ENCODE assay signal across 8 cellular contexts in genomic region chr7:76047811-76048667, GRCh38. TPM values are rescaled to one million over a fixed set of nuclear protein-coding genes. Genes with fewer than 3 reads are reported as not detected.
A peak's percentile ranks its signal among the peaks of the same experiment; 100 is the strongest.
DNase-seq lines count a peak whose midpoint lies in the region; ATAC-seq, FAIRE-seq and TF ChIP-seq lines count a peak whose summit lies in the region.

TSS of gene MDH2 (plus strand) at chr7:76048106. CDS start at chr7:76048161, 55 bp downstream.
TSS of gene STYXL1 (minus strand) at chr7:76048000. CDS start at chr7:76030523, 17,477 bp downstream.

- dilution Hi-C loops in keratinocyte (cut with MboI; ENCODE audit: extremely low pct_ligation_motif_present, low sequenced_read_pairs), result no loop called here

- peak within 1 kb of the TSS; percentile 94 for H3K27ac ChIP-seq in keratinocyte (ENCODE audit: control insufficient read depth, insufficient read depth, low read length)

- H3K4me2 ChIP-seq in keratinocyte (ENCODE audit: control insufficient read depth, extremely low read depth, insufficient read depth, low read depth, low read length), result peak within 1 kb of the TSS; percentile 94

- H4K20me1 ChIP-seq in keratinocyte (ENCODE audit: control insufficient read depth, extremely low read depth, insufficient read depth, low read length), result peaks cover 5% of the 10 kb centered on the region

- TF ChIP-seq POLR2A in GM19099 (IDR thresholded peaks at IDR 0.05; ENCODE audit: extremely low read depth, insufficient read length, low read depth), result peak; percentile 91

- TF ChIP-seq CTCF in keratinocyte (optimal IDR thresholded peaks at IDR 0.05 in 1 of 3, IDR thresholded peaks at IDR 0.05 in 1 of 3, conservative IDR thresholded peaks at IDR 0.05 in 1 of 3; ENCODE audit: extremely low read depth in 1 of 3, insufficient read depth in 2 of 3, low read length in 3 of 3), result no peak

- peaks cover 1 to 18% of the 10 kb centered on the region in 2 experiments for H3K36me3 ChIP-seq in keratinocyte (ENCODE audit: control insufficient read depth in 2 of 2, extremely low read depth in 1 of 2, insufficient read depth in 2 of 2, low read length in 2 of 2)

- peak; percentile 93 for ATAC-seq in HG03378 (IDR thresholded peaks at IDR 0.05; ENCODE audit: unreplicated experiment)

- H3K79me2 ChIP-seq in keratinocyte (ENCODE audit: control insufficient read depth, insufficient read depth, low read length), result peaks cover 87% of the 10 kb centered on the region

- peak within 1 kb of the TSS; percentile 99 for H3K9ac ChIP-seq in keratinocyte (ENCODE audit: control insufficient read depth, extremely low read depth, insufficient read depth, low read length)

- no peaks in the 10 kb centered on the region for H3K9me3 ChIP-seq in keratinocyte (ENCODE audit: control insufficient read depth, low read depth, low read length)

- DNase-seq in Ammon's horn (ENCODE audit: low spot score), result peak; percentile 95
- peak; percentile 52 for DNase-seq in NCI-H446 treated with DMSO at 0.1 percent for 48 hours (lab: John Stamatoyannopoulos, UW)
- DNase-seq in activated CD4-positive, alpha-beta T cell treated with anti-CD3 and anti-CD28 coated beads for 1 hour, result peak; percentile 71
- peak; percentile 45 to 82 for DNase-seq in cerebellar nuclear complex (lab: John Stamatoyannopoulos, UW)
- peak; percentile 76 for DNase-seq in keratinocyte (ENCODE audit: low read depth, low spot score)
- peak; percentile 85 to 90 (median 88) for DNase-seq in stimulated activated CD4-positive, alpha-beta T cell treated with anti-CD3 and anti-CD28 coated beads, Interleukin-12 subunit alpha, Interleukin-12 subunit beta, amount 100 ng/mL, for 48 hours (ENCODE audit: low read depth in 2 of 3, low spot score in 1 of 3)

- no peak for FAIRE-seq in keratinocyte (lab: Jason Lieb, UNC)

- peak within 1 kb of the TSS; percentile 85 for H2AFZ ChIP-seq in keratinocyte (ENCODE audit: control insufficient read depth, low read length)

- H3K4me3 ChIP-seq in keratinocyte (ENCODE audit: control insufficient read depth in 2 of 3, extremely low read depth in 1 of 3, insufficient read depth in 2 of 3, low read depth in 1 of 3, low read length in 3 of 3), result peak within 1 kb of the TSS; percentile 83 to 92 (median 85)

- H3K4me1 ChIP-seq in keratinocyte (ENCODE audit: control insufficient read depth, extremely low read depth, insufficient read depth, low read length), result peaks cover 12% of the 10 kb centered on the region

- H3K27me3 ChIP-seq in keratinocyte (ENCODE audit: control insufficient read depth, extremely low read depth, insufficient read depth, low read length), result no peaks in the 10 kb centered on the region

- H3K9me1 ChIP-seq in keratinocyte (ENCODE audit: control insufficient read depth, extremely low read depth, insufficient read depth, low read length), result peaks cover 6% of the 10 kb centered on the region

RNA-seq across cellular contexts. Expression of gene MDH2, which starts in this region (rescaled TPM):
- polyA plus RNA-seq in keratinocyte, result 83.8 to 166 TPM (median 156 TPM) in 3 replicates
- 67.7 TPM for polyA plus RNA-seq in keratinocyte (2011; ENCODE audit: low read depth)
- 129 and 166 TPM in 2 replicates for polyA plus RNA-seq in keratinocyte (2011; cell fraction: cytosol; rRNA removed)
- polyA plus RNA-seq in keratinocyte (2011; cell fraction: nucleus; rRNA removed), result 90.3 and 111 TPM in 2 replicates
- polyA plus RNA-seq in keratinocyte (2012; ENCODE audit: low replicate concordance), result 144 and 181 TPM in 2 replicates
- polyA minus RNA-seq in keratinocyte, result 82.8 to 595 TPM (median 103 TPM) in 3 replicates
- polyA minus RNA-seq in keratinocyte (2011; cell fraction: cytosol; rRNA and poly(A)+ RNA removed), result 172 TPM
- 39.4 and 48.7 TPM in 2 replicates for polyA minus RNA-seq in keratinocyte (2011; cell fraction: nucleus; rRNA and poly(A)+ RNA removed)

RNA-seq across cellular contexts. Expression of gene STYXL1, which starts in this region (rescaled TPM):
- 68.9 to 96.1 TPM (median 76.2 TPM) in 3 replicates for polyA plus RNA-seq in keratinocyte
- polyA plus RNA-seq in keratinocyte (2011; ENCODE audit: low read depth), result 9.9 TPM
- 74.0 and 89.5 TPM in 2 replicates for polyA plus RNA-seq in keratinocyte (2011; cell fraction: cytosol; rRNA removed)
- polyA plus RNA-seq in keratinocyte (2011; cell fraction: nucleus; rRNA removed), result 63.0 and 64.9 TPM in 2 replicates
- polyA plus RNA-seq in keratinocyte (2012; ENCODE audit: low replicate concordance), result 55.3 and 58.4 TPM in 2 replicates
- polyA minus RNA-seq in keratinocyte, result 40.1 to 45.6 TPM (median 43.1 TPM) in 3 replicates
- polyA minus RNA-seq in keratinocyte (2011; cell fraction: cytosol; rRNA and poly(A)+ RNA removed), result 18.6 TPM
- polyA minus RNA-seq in keratinocyte (2011; cell fraction: nucleus; rRNA and poly(A)+ RNA removed), result 9.5 and 17.2 TPM in 2 replicates

Comparison
In these comparisons a context has a peak if more than half of its experiments do, and no peak if none do; other contexts are left out.
1. Peak in every context shown above with its lines: DNase-seq, ATAC-seq, H3K4me3 ChIP-seq and H3K27ac ChIP-seq.